Comparison of ENCODE assay signal across 9 cellular contexts in the genomic region with DNA sequence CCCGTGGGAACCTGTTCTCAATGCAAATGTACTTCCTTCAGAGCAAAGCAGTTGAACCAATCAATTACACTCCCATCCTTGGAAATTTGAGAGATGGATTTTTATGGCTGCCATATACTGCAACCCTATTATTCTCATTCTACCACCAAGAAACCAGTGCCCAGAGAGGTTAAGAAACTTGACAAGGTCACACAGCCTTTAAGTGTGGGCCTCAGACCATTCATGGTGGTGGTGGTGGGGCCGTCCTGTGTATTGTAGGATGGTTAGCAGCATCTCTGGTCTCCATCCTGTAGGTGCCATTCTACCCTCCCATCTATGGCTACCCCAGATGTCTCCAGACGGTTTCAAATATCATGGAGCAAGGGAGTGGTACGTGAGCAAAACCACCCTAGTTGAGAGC.
"Had no signal": no experiment of that assay in that cellular context is flagged by ENCODE, and none has a peak within 500 bp of the region (broad histone marks: within the 10 kb centered on the region; RNA-seq: fewer than 3 reads in every experiment).

No MANE protein-coding gene starts in this region.

- FAIRE-seq: H54, HTR-8/SVneo had no signal

- H3K9me3 Mint-ChIP-seq: H9, HFFc6 had no signal

- H2AFZ ChIP-seq: GM23248 had no signal

- H3K9ac ChIP-seq: GM23248 had no signal

- H3K36me3 Mint-ChIP-seq: IgD-negative memory B cell had no signal

- H3K4me3 Mint-ChIP-seq: H9, HFFc6, IgD-negative memory B cell had no signal

- H3K4me3 ChIP-seq: GM23248 had no signal

- H3K27ac Mint-ChIP-seq: H9, HFFc6 had no signal

- DNase-seq: GOT3, H9, HCEC 1CT, HFFc6, KG1 had no signal

- H3K27ac ChIP-seq: GM23248 had no signal
